Comparison of ENCODE assay signal across 16 cellular contexts in the genomic region with DNA sequence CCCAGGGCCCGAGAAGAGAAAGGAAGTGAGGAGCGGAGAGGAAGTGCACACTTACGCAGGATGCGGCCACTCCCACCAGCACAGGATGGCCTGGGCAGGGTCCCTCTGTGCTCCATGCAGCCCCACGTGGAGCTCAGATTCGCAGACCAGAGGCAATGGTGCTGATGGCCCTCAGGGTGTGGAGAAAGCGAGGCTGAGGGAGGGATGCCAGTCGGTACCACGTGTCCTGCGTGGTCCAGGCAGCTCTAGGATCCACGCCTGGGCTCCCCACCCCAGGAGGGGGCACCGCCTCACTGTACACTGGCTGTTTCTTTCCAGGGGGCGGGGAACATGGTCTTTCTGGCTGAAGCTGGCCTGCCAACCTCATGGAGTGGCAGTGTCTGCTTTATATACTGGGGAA.
A peak's percentile ranks its signal among the peaks of the same experiment; 100 is the strongest.
DNase-seq lines count a peak whose midpoint lies in the region; ATAC-seq lines count a peak whose summit lies in the region.
"Had no signal": no experiment of that assay in that cellular context is flagged by ENCODE, and none has a peak within 500 bp of the region (broad histone marks: within the 10 kb centered on the region; RNA-seq: fewer than 3 reads in every experiment).

No MANE protein-coding gene starts in this region.

- peak overlapping the region; percentile 93 for H2BK12ac ChIP-seq in neuronal stem cell (ENCODE audit: low read length)

- peak overlapping the region; percentile 58 for H2AK5ac ChIP-seq in neuronal stem cell (ENCODE audit: low read depth, low read length)

- no peak for ATAC-seq in HG03457 (IDR thresholded peaks at IDR 0.05; ENCODE audit: unreplicated experiment)

- peak overlapping the region; percentile 81 for H3K23ac ChIP-seq in neuronal stem cell (ENCODE audit: low read depth, low read length, poor library complexity)

- peak overlapping the region; percentile 84 for H3K14ac ChIP-seq in neuronal stem cell (ENCODE audit: low read length)

- H3K9ac ChIP-seq in BLaER1: no peak overlapping the region
- no peak overlapping the region for H3K9ac ChIP-seq in duodenal mucosa (ENCODE audit: low read depth in 1 of 2, low read length in 2 of 2)
- H3K9ac ChIP-seq in neuronal stem cell (ENCODE audit: low read depth, low read length, poor library complexity): no peak overlapping the region

- H3K18ac ChIP-seq in neuronal stem cell (ENCODE audit: low read length): peak overlapping the region; percentile 46

- H3K4me3 ChIP-seq in BLaER1 (no peak overlapping the region), duodenal mucosa (ENCODE audit: low read depth in 1 of 2, low read length in 2 of 2) (no peak overlapping the region), neuronal stem cell (ENCODE audit: low read length in 2 of 2) (no peak overlapping the region), MG63 (no peak overlapping the region)
- H3K4me3 ChIP-seq: GM23338 had no signal

- H2BK15ac ChIP-seq in neuronal stem cell (ENCODE audit: low read length): no peak overlapping the region

- H3K9me3 ChIP-seq in BLaER1 (no peaks in the 10 kb centered on the region), duodenal mucosa (ENCODE audit: control insufficient read depth in 1 of 2, low read length in 2 of 2) (no peaks in the 10 kb centered on the region), neuronal stem cell (replicated peaks in 1 of 2; ENCODE audit: control insufficient read depth in 2 of 2, insufficient read depth in 1 of 2, low read depth in 1 of 2, low read length in 2 of 2) (peaks cover 0 to 2% of the 10 kb centered on the region in 2 donors), MG63 (no peaks in the 10 kb centered on the region)
- H3K9me3 ChIP-seq: Caco-2 had no signal

- peak overlapping the region; percentile 77 for H3K4ac ChIP-seq in neuronal stem cell (ENCODE audit: low read length)

- H3K27me3 ChIP-seq in BLaER1: no peaks in the 10 kb centered on the region
- H3K27me3 ChIP-seq in duodenal mucosa (ENCODE audit: control insufficient read depth in 1 of 2, insufficient read depth in 2 of 2, low read length in 2 of 2): no peaks in the 10 kb centered on the region
- peaks cover 0 to 13% (median 0%) of the 10 kb centered on the region in 3 experiments for H3K27me3 ChIP-seq in neuronal stem cell (ENCODE audit: control insufficient read depth in 3 of 3, insufficient read depth in 3 of 3, low read depth in 1 of 3, low read length in 3 of 3)
- no peaks in the 10 kb centered on the region for H3K27me3 ChIP-seq in MG63

- H3K4me1 ChIP-seq in BLaER1 (peaks cover 65% of the 10 kb centered on the region), duodenal mucosa (ENCODE audit: control insufficient read depth in 1 of 2, insufficient read depth in 2 of 2, low read length in 2 of 2) (peaks cover 0 to 8% of the 10 kb centered on the region in 2 donors), neuronal stem cell (ENCODE audit: control insufficient read depth in 2 of 2, insufficient read depth in 1 of 2, low read depth in 1 of 2, low read length in 2 of 2) (peaks cover 4 to 14% of the 10 kb centered on the region in 2 donors)
- H3K4me1 ChIP-seq: Caco-2 had no signal

- H4K91ac ChIP-seq in neuronal stem cell (ENCODE audit: low read depth, low read length, poor library complexity): no peak overlapping the region

- no peak overlapping the region for H2BK120ac ChIP-seq in neuronal stem cell (ENCODE audit: low read depth, low read length)

- no peaks in the 10 kb centered on the region for H3K79me1 ChIP-seq in neuronal stem cell (ENCODE audit: low read depth, low read length)

- WGBS in neuronal stem cell (ENCODE audit: extremely low coverage in 2 of 2, insufficient read length in 2 of 2, insufficient replicate concordance in 1 of 2), 2 donors: no CpG with 5 or more reads among the region's 13 CpGs

- H4K20me1 ChIP-seq in BLaER1: no peaks in the 10 kb centered on the region

- peak overlapping the region; percentile 16 for H3K4me2 ChIP-seq in BLaER1
- no peak overlapping the region for H3K4me2 ChIP-seq in neuronal stem cell (ENCODE audit: insufficient read depth, low read length, poor library complexity, severe bottlenecking)
- H3K4me2 ChIP-seq: GM23338 had no signal

- no peak overlapping the region for H2BK5ac ChIP-seq in neuronal stem cell (ENCODE audit: low read length)

- H3K36me3 ChIP-seq in BLaER1 (no peaks in the 10 kb centered on the region), duodenal mucosa (ENCODE audit: control insufficient read depth in 1 of 2, insufficient read depth in 2 of 2, low read length in 2 of 2) (no peaks in the 10 kb centered on the region), neuronal stem cell (replicated peaks in 1 of 2; ENCODE audit: control insufficient read depth in 2 of 2, insufficient read depth in 2 of 2, low read length in 2 of 2) (no peaks in the 10 kb centered on the region), MG63 (no peaks in the 10 kb centered on the region)

- no peak overlapping the region for H4K8ac ChIP-seq in neuronal stem cell (ENCODE audit: low read depth, low read length)

- H2AFZ ChIP-seq in neuronal stem cell (ENCODE audit: low read length): no peak overlapping the region
- H2AFZ ChIP-seq: GM23338 had no signal

- peak; percentile 25 for DNase-seq in DMS 273 (lab: John Stamatoyannopoulos, UW; ENCODE audit: unreplicated experiment)
- DNase-seq in DMS 273 treated with DMSO at 0.1 percent for 48 hours (lab: John Stamatoyannopoulos, UW): no peak
- no peak for DNase-seq in neuronal stem cell (ENCODE audit: low spot score)
- no peak for DNase-seq in MG63
- no peak for DNase-seq in NCI-H2081 (lab: John Stamatoyannopoulos, UW)
- DNase-seq: Caco-2; CD4-positive, alpha-beta T cell; DMS79 treated with DMSO at 0.1 percent for 48 hours; GF-D8; HCEC 1CT had no signal

- H3K27ac ChIP-seq in BLaER1: no peak overlapping the region
- H3K27ac ChIP-seq in duodenal mucosa (ENCODE audit: low read depth, low read length): peak overlapping the region; percentile 6
- no peak overlapping the region for H3K27ac ChIP-seq in neuronal stem cell (replicated peaks; ENCODE audit: low read length)
- H3K27ac ChIP-seq: 22Rv1, C4-2B had no signal
